ENCODE assay signal across 15 cellular contexts in genomic region chr2:47389692-47390091, GRCh38. TPM values are rescaled to one million over a fixed set of nuclear protein-coding genes. Genes with fewer than 3 reads are reported as not detected.
DNase-seq lines count a peak whose midpoint lies in the region; ATAC-seq and TF ChIP-seq lines count a peak whose summit lies in the region.
"Had no signal": no experiment of that assay in that cellular context is flagged by ENCODE, and none has a peak within 500 bp of the region (broad histone marks: within the 10 kb centered on the region; RNA-seq: fewer than 3 reads in every experiment).

No MANE protein-coding gene starts in this region.

- peaks cover 4% of the 10 kb centered on the region for H3K27me3 Mint-ChIP-seq in endothelial cell (ENCODE audit: unreplicated experiment)
- peaks cover 15% of the 10 kb centered on the region for H3K27me3 Mint-ChIP-seq in osteocyte (ENCODE audit: unreplicated experiment)

- H3K4me3 Mint-ChIP-seq in endothelial cell (ENCODE audit: unreplicated experiment) (peak overlapping the region; percentile 82), osteocyte (ENCODE audit: unreplicated experiment) (no peak overlapping the region)
- H3K4me3 Mint-ChIP-seq: B cell; CD4-positive, CD25-positive, alpha-beta regulatory T cell; CD8-positive, alpha-beta memory T cell; H9 had no signal

- H3K9me3 Mint-ChIP-seq in endothelial cell (ENCODE audit: unreplicated experiment) (no peaks in the 10 kb centered on the region), osteocyte (ENCODE audit: unreplicated experiment) (no peaks in the 10 kb centered on the region)
- H3K9me3 Mint-ChIP-seq: CD4-positive, CD25-positive, alpha-beta regulatory T cell; CD8-positive, alpha-beta memory T cell; H9 had no signal

- no peaks in the 10 kb centered on the region for H3K9me3 ChIP-seq in gastroesophageal sphincter

- H3K4me1 ChIP-seq in gastroesophageal sphincter: no peaks in the 10 kb centered on the region

- TF ChIP-seq CTCF in endothelial cell (IDR thresholded peaks at IDR 0.05; ENCODE audit: unreplicated experiment) (no peak), osteocyte (IDR thresholded peaks at IDR 0.05) (no peak), gastroesophageal sphincter (IDR thresholded peaks at IDR 0.05) (no peak)

- WGBS in gastroesophageal sphincter (ENCODE audit: low coverage in 1 of 2), 2 donors: 60 to 100% methylated on average over 1 of the region's 1 CpG

- H3K27ac ChIP-seq in gastroesophageal sphincter: no peak overlapping the region

- H3K27me3 ChIP-seq in gastroesophageal sphincter: no peaks in the 10 kb centered on the region

- H3K36me3 ChIP-seq in gastroesophageal sphincter: no peaks in the 10 kb centered on the region

- H3K27ac Mint-ChIP-seq in endothelial cell (ENCODE audit: unreplicated experiment) (peak overlapping the region; percentile 34), osteocyte (ENCODE audit: unreplicated experiment) (no peak overlapping the region)
- H3K27ac Mint-ChIP-seq: B cell had no signal

- peaks cover 4% of the 10 kb centered on the region for H3K36me3 Mint-ChIP-seq in endothelial cell (ENCODE audit: low read depth, unreplicated experiment)
- H3K36me3 Mint-ChIP-seq in osteocyte (ENCODE audit: unreplicated experiment): no peaks in the 10 kb centered on the region
- H3K36me3 Mint-ChIP-seq: CD4-positive, CD25-positive, alpha-beta regulatory T cell; CD8-positive, alpha-beta memory T cell had no signal

- TF ChIP-seq EP300 in gastroesophageal sphincter (IDR thresholded peaks at IDR 0.05): no peak

- TF ChIP-seq POLR2A in gastroesophageal sphincter (IDR thresholded peaks at IDR 0.05): no peak

- DNase-seq in activated CD8-positive, alpha-beta memory T cell treated with anti-CD3 and anti-CD28 coated beads, Interleukin-2, amount 50 U/mL, for 48 hours: peak; percentile 32
- no peak for DNase-seq in activated CD8-positive, alpha-beta memory T cell treated with anti-CD3 and anti-CD28 coated beads, Interleukin-2, amount 50 U/mL, for 4 hours
- DNase-seq in endothelial cell (ENCODE audit: low spot score) (no peak), osteocyte (ENCODE audit: extremely low spot score, unreplicated experiment) (peak; percentile 46)
- DNase-seq: C1 segment of cervical spinal cord; CD4-positive, CD25-positive, alpha-beta regulatory T cell; CD8-positive, alpha-beta memory T cell; COR-L47; DMS79; GDM1; H9 had no signal

- peaks cover 14% of the 10 kb centered on the region for H3K4me1 Mint-ChIP-seq in endothelial cell (ENCODE audit: unreplicated experiment)
- H3K4me1 Mint-ChIP-seq in osteocyte (ENCODE audit: unreplicated experiment): no peaks in the 10 kb centered on the region
- H3K4me1 Mint-ChIP-seq: B cell; CD8-positive, alpha-beta memory T cell had no signal

- ATAC-seq in gastroesophageal sphincter: no peak
- no peak for ATAC-seq in GM18861 (IDR thresholded peaks at IDR 0.05; ENCODE audit: unreplicated experiment)
- no peak for ATAC-seq in GM18520 (IDR thresholded peaks at IDR 0.05; ENCODE audit: unreplicated experiment)

- no peak overlapping the region for H3K4me3 ChIP-seq in gastroesophageal sphincter

RNA-seq across cellular contexts. Expression of gene MSH2, which starts 13.3 kb away (rescaled TPM):
- total RNA-seq in endothelial cell (ENCODE audit: unreplicated experiment) (56.5 TPM), osteocyte (27.0 and 28.7 TPM in 2 replicates), gastroesophageal sphincter (10 to 100 TPM in 1 of 4 donors, 1 to 10 TPM in 3; 5.7 to 12.9 (median 8.5) TPM)

RNA-seq across cellular contexts. Expression of gene EPCAM, which starts 20.6 kb away (rescaled TPM):
- total RNA-seq in endothelial cell (ENCODE audit: unreplicated experiment) (54.6 TPM), osteocyte (1.1 and 2.4 TPM in 2 replicates), gastroesophageal sphincter (1 to 10 TPM in 1 of 4 donors, under 1 TPM in 1, not detected in 2; 0.54 to 6.1 TPM)
- total RNA-seq: B cell had no signal

Comparison
In these comparisons a context has a peak if more than half of its experiments do, and no peak if none do; other contexts are left out.
1. DNase-seq: peak in activated CD8-positive, alpha-beta memory T cell treated with anti-CD3 and anti-CD28 coated beads, Interleukin-2, amount 50 U/mL, for 48 hours (single experiment) and osteocyte (single experiment); none in activated CD8-positive, alpha-beta memory T cell treated with anti-CD3 and anti-CD28 coated beads, Interleukin-2, amount 50 U/mL, for 4 hours (single experiment) and endothelial cell (single experiment).